ENCODE assay signal across 10 cellular contexts in the genomic region with DNA sequence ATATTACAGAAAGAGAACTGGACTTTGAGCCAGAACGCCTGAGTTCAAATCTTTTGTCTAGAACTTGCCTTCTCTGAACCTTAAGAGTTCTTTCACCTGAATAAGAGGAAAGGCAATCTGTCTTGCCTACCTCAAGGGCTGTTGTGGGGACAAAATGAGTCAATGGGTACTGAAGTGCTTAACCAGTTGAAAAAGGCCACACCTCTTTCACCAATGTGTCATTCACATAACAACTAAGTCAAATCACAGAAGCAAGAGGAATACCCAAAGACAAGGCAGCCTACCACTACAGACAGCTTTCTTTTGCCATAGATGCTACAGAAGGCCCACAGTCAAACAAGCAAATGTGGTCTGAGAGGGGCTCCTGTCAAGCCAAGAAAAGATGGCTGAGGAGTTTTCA. TPM values are rescaled to one million over a fixed set of nuclear protein-coding genes. Genes with fewer than 3 reads are reported as not detected.
DNase-seq lines count a peak whose midpoint lies in the region; ATAC-seq, FAIRE-seq and TF ChIP-seq lines count a peak whose summit lies in the region.
"Had no signal": no experiment of that assay in that cellular context is flagged by ENCODE, and none has a peak within 500 bp of the region (broad histone marks: within the 10 kb centered on the region; RNA-seq: fewer than 3 reads in every experiment).

No MANE protein-coding gene starts in this region.

- H3K27me3 Mint-ChIP-seq in T-helper 17 cell, result no peaks in the 10 kb centered on the region
- H3K27me3 Mint-ChIP-seq in naive thymus-derived CD8-positive, alpha-beta T cell, result no peaks in the 10 kb centered on the region

- H3K9me3 ChIP-seq in T-helper 17 cell (ENCODE audit: control insufficient read depth, low read length, poor library complexity, severe bottlenecking), result no peaks in the 10 kb centered on the region

- peaks cover 29% of the 10 kb centered on the region for H3K4me1 Mint-ChIP-seq in T-helper 17 cell
- H3K4me1 Mint-ChIP-seq in naive thymus-derived CD8-positive, alpha-beta T cell, result peaks cover 19 to 60% (median 41%) of the 10 kb centered on the region in 4 donors

- H3K9me3 Mint-ChIP-seq in naive thymus-derived CD8-positive, alpha-beta T cell, result no peaks in the 10 kb centered on the region

- TF ChIP-seq POLR2A in GM12892 (IDR thresholded peaks at IDR 0.05; ENCODE audit: low read depth, low read length), result no peak

- POLR2A ChIA-PET in naive thymus-derived CD8-positive, alpha-beta T cell (lab: Charles Lee), result no interaction called here

- FAIRE-seq in GM12892 (lab: Jason Lieb, UNC), result peak; percentile 30

- H3K4me3 Mint-ChIP-seq in T-helper 17 cell, result no peak overlapping the region
- peak overlapping the region in 1 of 10 donors; percentile 44 for H3K4me3 Mint-ChIP-seq in naive thymus-derived CD8-positive, alpha-beta T cell

- H3K27ac Mint-ChIP-seq in T-helper 17 cell, result peak overlapping the region; percentile 94
- peak overlapping the region in 9 of 10 donors; percentile 7 to 87 (median 71) for H3K27ac Mint-ChIP-seq in naive thymus-derived CD8-positive, alpha-beta T cell

- DNase-seq in GM12892 (ENCODE audit: insufficient read length), result peak; percentile 21
- DNase-seq in T-helper 17 cell, result no peak
- no peak for DNase-seq in naive thymus-derived CD8-positive, alpha-beta T cell
- DNase-seq in GM03348 (ENCODE audit: low spot score), result no peak
- no peak for DNase-seq in NCI-H345 (lab: John Stamatoyannopoulos, UW)
- DNase-seq: NCI-H1048, trophoblast cell had no signal

- ATAC-seq in GM21619 (IDR thresholded peaks at IDR 0.05; ENCODE audit: unreplicated experiment), result peak; percentile 74
- ATAC-seq in T-helper 17 cell, result no peak
- ATAC-seq in naive thymus-derived CD8-positive, alpha-beta T cell, result peak in 1 of 2 donors; percentile 33
- no peak for ATAC-seq in HG03457 (IDR thresholded peaks at IDR 0.05; ENCODE audit: unreplicated experiment)
- ATAC-seq: left lobe of liver had no signal

- H3K36me3 Mint-ChIP-seq in T-helper 17 cell (ENCODE audit: low read depth), result peaks cover 6% of the 10 kb centered on the region
- peaks cover 0 to 53% (median 0%) of the 10 kb centered on the region in 3 donors for H3K36me3 Mint-ChIP-seq in naive thymus-derived CD8-positive, alpha-beta T cell

RNA-seq across cellular contexts. Expression of a gene that starts 39.7 kb away (rescaled TPM):
- 79.6 TPM for polyA plus RNA-seq in GM12892 (2012; ENCODE audit: missing spikeins)
- 100 to 1,000 TPM; 285 to 303 TPM for total RNA-seq in T-helper 17 cell
- total RNA-seq in naive thymus-derived CD8-positive, alpha-beta T cell, result 10 to 100 TPM; 40.7 to 46.0 TPM
- polyA plus RNA-seq in naive thymus-derived CD8-positive, alpha-beta T cell, result 1 to 10 TPM in 2 of 3 donors, under 1 TPM in 1; 0.89 to 2.8 (median 1.9) TPM

RNA-seq across cellular contexts. Expression of a gene that starts 42.7 kb away (rescaled TPM):
- polyA plus RNA-seq in GM12892 (2012; ENCODE audit: missing spikeins), result 48.6 TPM
- 10 to 100 TPM; 67.6 to 75.8 TPM for total RNA-seq in T-helper 17 cell
- 10 to 100 TPM; 58.8 to 59.5 TPM for total RNA-seq in naive thymus-derived CD8-positive, alpha-beta T cell
- polyA plus RNA-seq in naive thymus-derived CD8-positive, alpha-beta T cell, result 100 to 1,000 TPM in 2 of 3 donors, 10 to 100 TPM in 1; 81.9 to 106 (median 106) TPM

Comparison
In these comparisons a context has a peak if more than half of its experiments do, and no peak if none do; other contexts are left out.
1. RNA of a gene that starts 39.7 kb away (total RNA-seq): 285 to 303 TPM in T-helper 17 cell; 40.7 to 46.0 TPM in naive thymus-derived CD8-positive, alpha-beta T cell; every median in the first group is over 4 times any median in the second.